In genomic region chr4:94207469-94208224, GRCh38 we compare ENCODE assay signal across 8 cellular contexts. TPM values are rescaled to one million over a fixed set of nuclear protein-coding genes. Genes with fewer than 3 reads are reported as not detected.
DNase-seq lines count a peak whose midpoint lies in the region; ATAC-seq and TF ChIP-seq lines count a peak whose summit lies in the region.

TSS of gene SMARCAD1 (plus strand) at chr4:94207865. CDS start at chr4:94208395, 530 bp downstream.

- peak; percentile 95 for ATAC-seq in GM21529 (IDR thresholded peaks at IDR 0.05; ENCODE audit: unreplicated experiment)

- peaks cover 0 to 3% (median 0%) of the 10 kb centered on the region in 3 donors for H3K9me3 Mint-ChIP-seq in IgD-negative memory B cell

- H3K27ac Mint-ChIP-seq in IgD-negative memory B cell: peak within 1 kb of the TSS; percentile 95 to 99 (median 99)

- H3K4me3 Mint-ChIP-seq in IgD-negative memory B cell: peak within 1 kb of the TSS; percentile 95 to 100 (median 97)

- H3K27me3 Mint-ChIP-seq in IgD-negative memory B cell: peaks cover 2% of the 10 kb centered on the region

- H3K4me1 Mint-ChIP-seq in IgD-negative memory B cell: peaks cover 14 to 32% (median 29%) of the 10 kb centered on the region in 3 donors

- DNase-seq in DMS 273 treated with DMSO at 0.1 percent for 48 hours (lab: John Stamatoyannopoulos, UW): peak; percentile 86
- DNase-seq in OCI-M2 (lab: John Stamatoyannopoulos, UW; ENCODE audit: unreplicated experiment): peak; percentile 64
- DNase-seq in activated T-cell treated with anti-CD3 and anti-CD28 coated beads for 4 hours: peak; percentile 86
- DNase-seq in epithelial cell of proximal tubule (ENCODE audit: low read depth): peak; percentile 81
- peak; percentile 94 for DNase-seq in mucosa of gallbladder (ENCODE audit: low spot score)
- peak; percentile 72 to 77 for DNase-seq in stimulated activated CD8-positive, alpha-beta memory T cell treated with anti-CD3 and anti-CD28 coated beads, Interleukin-4, amount 100 ng/mL, for 4 hours (ENCODE audit: low read depth in 2 of 2, low spot score in 1 of 2)

- TF ChIP-seq CTCF in epithelial cell of proximal tubule (conservative IDR thresholded peaks at IDR 0.05; ENCODE audit: low read depth, low read length): no peak

- H3K36me3 Mint-ChIP-seq in IgD-negative memory B cell: peaks cover 3% of the 10 kb centered on the region

- peak within 1 kb of the TSS; percentile 90 for H3K4me3 ChIP-seq in epithelial cell of proximal tubule (ENCODE audit: low read depth, low read length)

RNA-seq across cellular contexts. Expression of gene SMARCAD1, which starts in this region (rescaled TPM):
- 10.2 TPM for polyA plus RNA-seq in IgD-negative memory B cell
- total RNA-seq in epithelial cell of proximal tubule (24.5 and 28.1 TPM in 2 replicates), mucosa of gallbladder (24.1 TPM)

Comparison
In these comparisons a context has a peak if more than half of its experiments do, and no peak if none do; other contexts are left out.
1. Peak in every context shown above with its lines: DNase-seq, ATAC-seq and H3K4me3 ChIP-seq.